ENCODE assay signal across 8 cellular contexts in genomic region chr20:62776692-62777527, GRCh38. TPM values are rescaled to one million over a fixed set of nuclear protein-coding genes. Genes with fewer than 3 reads are reported as not detected.
DNase-seq lines count a peak whose midpoint lies in the region; ATAC-seq lines count a peak whose summit lies in the region.

No MANE protein-coding gene starts in this region.

- DNase-seq in Right ventricle myocardium inferior (ENCODE audit: missing footprints) (peak; percentile 60), Right ventricle myocardium superior (no peak), RPMI7951 (ENCODE audit: low read depth) (peak; percentile 49), naive B cell (no peak), GDM1 (lab: John Stamatoyannopoulos, UW) (no peak)
- DNase-seq in activated effector memory CD4-positive, alpha-beta T cell treated with anti-CD3 and anti-CD28 coated beads, Interleukin-2, amount 50 U/mL, for 16 hours = peak; percentile 76

- peaks cover 0 to 6% (median 0%) of the 10 kb centered on the region in 3 donors for H3K27me3 Mint-ChIP-seq in naive B cell

- peak overlapping the region in 6 of 8 donors; percentile 57 to 82 (median 68) for H3K4me3 Mint-ChIP-seq in naive B cell

- no peak for ATAC-seq in Right ventricle myocardium inferior
- ATAC-seq in Right ventricle myocardium superior (ENCODE audit: poor library complexity) = no peak
- peak; percentile 53 to 78 for ATAC-seq in naive B cell (ENCODE audit: low read depth in 2 of 2)
- no peak for ATAC-seq in HG03196 (IDR thresholded peaks at IDR 0.05; ENCODE audit: unreplicated experiment)
- ATAC-seq in GM21723 (IDR thresholded peaks at IDR 0.05; ENCODE audit: unreplicated experiment) = no peak

- no peaks in the 10 kb centered on the region for H3K36me3 Mint-ChIP-seq in naive B cell

- peak overlapping the region; percentile 76 to 99 (median 92) for H3K27ac Mint-ChIP-seq in naive B cell

- peaks cover 15 to 30% (median 26%) of the 10 kb centered on the region in 3 donors for H3K4me1 Mint-ChIP-seq in naive B cell

- intact Hi-C loops in Right ventricle myocardium inferior (cut with DNase I) (no loop called here), Right ventricle myocardium superior (cut with DNase I) (no loop called here)

- H3K9me3 Mint-ChIP-seq in naive B cell = peaks cover 0 to 4% (median 3%) of the 10 kb centered on the region in 7 donors

RNA-seq across cellular contexts. Expression of gene MRGBP, which starts 19.4 kb away (rescaled TPM):
- total RNA-seq in Right ventricle myocardium inferior (10.0 TPM), Right ventricle myocardium superior (10.2 TPM)
- 44.7 and 58.5 TPM in 2 replicates for total RNA-seq in RPMI7951 (2014; rRNA removed; shearing (Covaris generic))
- polyA plus RNA-seq in naive B cell (ENCODE audit: low read depth in 6 of 6) = 10 to 100 TPM; 10.8 to 13.2 (median 11.3) TPM

RNA-seq across cellular contexts. Expression of gene OGFR, which starts 27.7 kb away (rescaled TPM):
- total RNA-seq in Right ventricle myocardium inferior (22.5 TPM), Right ventricle myocardium superior (17.8 TPM)
- total RNA-seq in RPMI7951 (2014; rRNA removed; shearing (Covaris generic)) = 47.6 and 73.5 TPM in 2 replicates
- polyA plus RNA-seq in naive B cell (ENCODE audit: low read depth in 6 of 6) = 10 to 100 TPM; 20.6 to 74.6 (median 46.0) TPM

RNA-seq across cellular contexts. Expression of gene COL9A3, which starts 39.9 kb away (rescaled TPM):
- 5.5 TPM for total RNA-seq in Right ventricle myocardium inferior
- total RNA-seq in Right ventricle myocardium superior = 2.7 TPM
- total RNA-seq in RPMI7951 (2014; rRNA removed; shearing (Covaris generic)) = 4.1 and 5.9 TPM in 2 replicates
- 10 to 100 TPM in 2 of 6 donors, 1 to 10 TPM in 4; 1.2 to 19.6 (median 2.6) TPM for polyA plus RNA-seq in naive B cell (ENCODE audit: low read depth in 6 of 6)

Comparison
In these comparisons a context has a peak if more than half of its experiments do, and no peak if none do; other contexts are left out.
1. DNase-seq: peak in Right ventricle myocardium inferior (single experiment), RPMI7951 (single experiment) and activated effector memory CD4-positive, alpha-beta T cell treated with anti-CD3 and anti-CD28 coated beads, Interleukin-2, amount 50 U/mL, for 16 hours (single experiment); none in Right ventricle myocardium superior (single experiment), naive B cell (single experiment) and GDM1 (single experiment).
2. ATAC-seq: peak in naive B cell (2 of 2); none in Right ventricle myocardium inferior (single experiment), Right ventricle myocardium superior (single experiment), HG03196 (single experiment) and GM21723 (single experiment).